Comparison of ENCODE assay signal across 8 cellular contexts in genomic region chr5:139788294-139788875, GRCh38. TPM values are rescaled to one million over a fixed set of nuclear protein-coding genes. Genes with fewer than 3 reads are reported as not detected.
DNase-seq lines count a peak whose midpoint lies in the region; ATAC-seq and TF ChIP-seq lines count a peak whose summit lies in the region.

No MANE protein-coding gene starts in this region.

- H2AFZ ChIP-seq in ACC112 (ENCODE audit: low read length, unreplicated experiment): peak overlapping the region; percentile 88

- no peak overlapping the region for H3K27ac Mint-ChIP-seq in nephron

- no peak overlapping the region for H3K27ac ChIP-seq in ACC112 (ENCODE audit: low read depth, low read length)

- DNase-seq in MG63 (no peak), NCI-H187 (lab: John Stamatoyannopoulos, UW) (no peak), SIG-M5 treated with dmso at 0.1 percent for 504 hours (lab: John Stamatoyannopoulos, UW; ENCODE audit: unreplicated experiment) (no peak), BE2C (no peak)

- H3K4me1 ChIP-seq in ACC112 (ENCODE audit: control insufficient read depth, insufficient read depth, low read length, unreplicated experiment) (no peaks in the 10 kb centered on the region), BE2C (no peaks in the 10 kb centered on the region)

- H3K4me3 ChIP-seq in ACC112 (ENCODE audit: low read depth, low read length) (peak overlapping the region; percentile 92), MG63 (peak overlapping the region; percentile 55; the same call in 1 of the 2 replicates), BE2C (ENCODE audit: low read depth, low read length) (no peak overlapping the region; the same call in 1 of the 2 replicates)

- ATAC-seq in esophagus mucosa (peak; percentile 4), HG02970 (IDR thresholded peaks at IDR 0.05; ENCODE audit: low FRiP score, unreplicated experiment) (no peak)

- H3K4me3 Mint-ChIP-seq in nephron: peak overlapping the region; percentile 63 to 93 (median 66)

- H3K27me3 ChIP-seq in ACC112 (ENCODE audit: insufficient read depth, low read length) (peaks cover 11% of the 10 kb centered on the region), MG63 (peaks cover 6% of the 10 kb centered on the region), BE2C (no peaks in the 10 kb centered on the region)

- H3K4me1 Mint-ChIP-seq in nephron: no peaks in the 10 kb centered on the region

- H3K36me3 ChIP-seq in ACC112 (ENCODE audit: insufficient read depth, low read length): no peaks in the 10 kb centered on the region
- H3K36me3 ChIP-seq in MG63: no peaks in the 10 kb centered on the region
- no peaks in the 10 kb centered on the region for H3K36me3 ChIP-seq in BE2C

- no peaks in the 10 kb centered on the region for H3K36me3 Mint-ChIP-seq in nephron (ENCODE audit: low read depth)

- H3K27me3 Mint-ChIP-seq in nephron (ENCODE audit: low read depth): peaks cover 77% of the 10 kb centered on the region

- no peaks in the 10 kb centered on the region for H3K9me3 ChIP-seq in MG63
- H3K9me3 ChIP-seq in BE2C: no peaks in the 10 kb centered on the region

- TF ChIP-seq CTCF in nephron (IDR thresholded peaks at IDR 0.05; ENCODE audit: unreplicated experiment in 3 of 3) (no peak), BE2C (IDR thresholded peaks at IDR 0.05; ENCODE audit: low read depth, low read length) (no peak)

- no peaks in the 10 kb centered on the region for H3K79me2 ChIP-seq in ACC112 (ENCODE audit: control insufficient read depth, insufficient read depth, low read length, unreplicated experiment)

- H3K9me3 Mint-ChIP-seq in nephron: no peaks in the 10 kb centered on the region

RNA-seq across cellular contexts. Expression of gene PSD2, which starts 7.2 kb away (rescaled TPM):
- 0.16 TPM in 1 of 2 replicates, not detected in the other for total RNA-seq in MG63 (2014; rRNA removed; shearing (Covaris generic); ENCODE audit: low replicate concordance)
- not detected for total RNA-seq in esophagus mucosa
- 1.0 TPM for polyA plus RNA-seq in BE2C (2012; ENCODE audit: insufficient read depth, insufficient read length, low read depth)
